8 cellular contexts compared by ENCODE assay signal in the genomic region with DNA sequence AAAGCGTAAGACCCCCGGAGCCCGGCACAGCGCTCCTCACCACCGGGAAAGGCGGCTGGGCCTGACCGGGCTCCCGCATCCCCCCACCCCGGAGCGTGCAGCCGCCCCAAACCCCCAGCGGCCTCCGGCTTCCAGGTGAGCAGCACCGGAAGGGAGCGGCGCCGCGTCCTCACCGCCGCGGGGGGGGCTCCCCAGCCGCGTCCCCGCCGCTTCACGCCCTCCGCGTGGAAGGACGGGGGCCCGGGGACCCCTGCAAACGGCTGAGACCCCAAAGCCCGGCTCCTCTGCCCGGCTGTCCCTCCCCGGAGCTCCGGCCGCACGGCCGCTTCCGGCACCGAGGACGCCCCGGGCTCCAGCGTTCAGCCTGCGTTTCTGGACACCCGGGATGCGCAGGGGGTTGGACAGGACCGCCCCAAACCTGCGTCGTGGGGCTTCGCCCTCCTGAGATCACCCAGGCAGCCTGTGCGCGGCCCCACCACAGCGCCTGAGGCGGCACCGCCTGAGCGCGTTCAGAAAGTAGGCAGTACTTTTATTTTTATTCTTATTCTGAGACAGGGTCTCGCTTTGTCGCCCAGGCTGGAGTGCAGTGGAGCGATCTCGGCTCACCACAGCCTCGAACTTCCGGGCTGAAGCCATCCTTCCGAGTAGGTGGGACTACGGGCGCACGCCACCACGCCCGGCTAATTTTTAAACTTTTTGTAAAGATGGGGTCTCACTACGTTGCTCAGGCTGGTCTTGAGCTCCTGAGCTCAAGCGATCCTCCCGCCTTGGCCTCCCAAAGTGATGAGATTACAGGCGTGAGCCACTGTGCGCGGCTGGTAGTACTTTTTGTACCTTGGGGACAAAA. TPM values are rescaled to one million over a fixed set of nuclear protein-coding genes. Genes with fewer than 3 reads are reported as not detected.
DNase-seq lines count a peak whose midpoint lies in the region; ATAC-seq and TF ChIP-seq lines count a peak whose summit lies in the region.

No MANE protein-coding gene starts in this region.

- peaks cover 2% of the 10 kb centered on the region for H3K27me3 Mint-ChIP-seq in activated naive CD8-positive, alpha-beta T cell treated with anti-CD3 and anti-CD28 coated beads, Interleukin-2, amount 10 ng/mL, durations not matched to agents 7 days and 5 days

- intact Hi-C loops in heart right ventricle (cut with DNase I), result no loop called here

- peak overlapping the region; percentile 97 for H3K27ac Mint-ChIP-seq in activated naive CD8-positive, alpha-beta T cell treated with anti-CD3 and anti-CD28 coated beads, Interleukin-2, amount 10 ng/mL, durations not matched to agents 7 days and 5 days

- peaks cover 2% of the 10 kb centered on the region for H3K9me3 Mint-ChIP-seq in activated naive CD8-positive, alpha-beta T cell treated with anti-CD3 and anti-CD28 coated beads, Interleukin-2, amount 10 ng/mL, durations not matched to agents 7 days and 5 days

- H3K4me1 ChIP-seq in heart right ventricle, result peaks cover 0 to 33% (median 12%) of the 10 kb centered on the region in 9 donors

- DNase-seq in CD1c-positive myeloid dendritic cell (ENCODE audit: extremely low spot score) (peak; percentile 68), OCI-M1 (lab: John Stamatoyannopoulos, UW) (peak; percentile 47), heart right ventricle (peak; percentile 68 to 71), ecto neural progenitor cell (ENCODE audit: low spot score) (no peak)
- DNase-seq in activated naive CD8-positive, alpha-beta T cell treated with anti-CD3 and anti-CD28 coated beads, Interleukin-2, amount 10 ng/mL, durations not matched to agents 7 days and 5 days, result peak; percentile 82

- no peaks in the 10 kb centered on the region for H3K27me3 ChIP-seq in heart right ventricle

- TF ChIP-seq CTCF in heart right ventricle (IDR thresholded peaks at IDR 0.05), result no peak

- peaks cover 30% of the 10 kb centered on the region for H3K36me3 Mint-ChIP-seq in activated naive CD8-positive, alpha-beta T cell treated with anti-CD3 and anti-CD28 coated beads, Interleukin-2, amount 10 ng/mL, durations not matched to agents 7 days and 5 days

- POLR2A ChIA-PET in activated naive CD8-positive, alpha-beta T cell treated with anti-CD3 and anti-CD28 coated beads, Interleukin-2, amount 10 ng/mL, durations not matched to agents 7 days and 5 days (lab: Charles Lee), result interaction anchor here (0.5 to 4.9 kb wide), 14 partner anchors 7 to 260 kb away, joined by 3 to 49 read pairs (median 4); a partner anchor contains a TSS

- peaks cover 44% of the 10 kb centered on the region for H3K4me1 Mint-ChIP-seq in activated naive CD8-positive, alpha-beta T cell treated with anti-CD3 and anti-CD28 coated beads, Interleukin-2, amount 10 ng/mL, durations not matched to agents 7 days and 5 days

- H3K27ac ChIP-seq in heart right ventricle (peak overlapping the region; percentile 38 to 97 (median 88)), skin epidermis (peak overlapping the region; percentile 79 to 99 (median 92))

- peak overlapping the region; percentile 85 for H3K4me3 Mint-ChIP-seq in activated naive CD8-positive, alpha-beta T cell treated with anti-CD3 and anti-CD28 coated beads, Interleukin-2, amount 10 ng/mL, durations not matched to agents 7 days and 5 days

- H3K4me3 ChIP-seq in heart right ventricle (peak overlapping the region; percentile 64 to 97 (median 74)), skin epidermis (peak overlapping the region; percentile 52 to 91 (median 61))

- TF ChIP-seq POLR2A in GM19099 (IDR thresholded peaks at IDR 0.05; ENCODE audit: extremely low read depth, insufficient read length, low read depth), result peak; percentile 60

- no peaks in the 10 kb centered on the region for H3K9me3 ChIP-seq in heart right ventricle

- ATAC-seq in HG03175 (IDR thresholded peaks at IDR 0.05; ENCODE audit: unreplicated experiment) (peak; percentile 70), heart right ventricle (peak; percentile 83 to 91 (median 87))
- ATAC-seq in activated naive CD8-positive, alpha-beta T cell treated with anti-CD3 and anti-CD28 coated beads, Interleukin-2, amount 10 ng/mL, durations not matched to agents 7 days and 5 days (ENCODE audit: low read depth), result peak; percentile 75

- 3 to 5% methylated on average over 74 to 75 of the region's 75 CpGs for WGBS in heart right ventricle, 2 donors

- H3K36me3 ChIP-seq in heart right ventricle, result no peaks in the 10 kb centered on the region

RNA-seq across cellular contexts. Expression of a gene that starts 51.6 kb away (rescaled TPM):
- 10 to 100 TPM; 36.6 to 41.0 TPM for total RNA-seq in activated naive CD8-positive, alpha-beta T cell treated with anti-CD3 and anti-CD28 coated beads, Interleukin-2, amount 10 ng/mL, durations not matched to agents 7 days and 5 days
- total RNA-seq in heart right ventricle, result 10 to 100 TPM in 4 of 10 donors, 1 to 10 TPM in 6; 3.5 to 35.0 (median 7.9) TPM
- polyA plus RNA-seq in heart right ventricle, result 10 to 100 TPM in 1 of 2 donors, 1 to 10 TPM in 1; 5.8 to 15.4 TPM
